ENCODE assay signal across 8 cellular contexts in the genomic region with DNA sequence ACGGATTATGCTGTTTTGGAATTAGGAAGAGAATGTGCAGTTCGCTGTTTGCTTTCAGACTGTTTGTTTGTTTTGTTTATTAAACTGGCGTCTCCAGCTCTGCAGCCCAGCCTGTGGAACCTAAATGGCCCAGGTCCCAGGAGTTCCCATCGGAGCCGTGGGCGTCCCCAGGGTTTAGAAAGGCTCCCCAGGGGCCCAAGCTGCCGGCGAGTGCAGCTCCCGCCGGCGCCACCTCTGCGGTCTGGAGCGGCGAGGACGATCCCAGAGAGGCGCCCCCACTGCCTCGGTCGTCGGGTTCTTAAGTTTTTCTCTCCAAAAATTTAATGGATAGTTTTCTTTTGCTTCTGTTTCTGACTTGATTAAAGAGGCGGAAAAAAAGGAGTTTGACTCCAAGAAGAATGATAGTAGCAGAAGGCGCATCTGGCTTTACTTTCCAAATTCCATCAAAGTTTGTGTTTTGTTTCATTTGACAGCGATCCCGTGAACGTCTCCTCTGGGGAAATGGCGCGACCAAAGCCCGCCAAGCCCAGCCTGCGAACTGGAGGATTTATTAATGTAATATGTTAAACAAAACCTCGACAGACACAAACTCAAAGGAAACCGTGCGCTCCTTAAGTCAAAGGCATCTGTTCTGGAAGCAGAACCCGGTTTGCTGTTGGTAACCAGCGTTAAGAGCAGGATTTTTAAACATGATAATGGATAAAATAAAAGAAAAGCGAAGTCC. TPM values are rescaled to one million over a fixed set of nuclear protein-coding genes. Genes with fewer than 3 reads are reported as not detected.
DNase-seq lines count a peak whose midpoint lies in the region; ATAC-seq, FAIRE-seq and TF ChIP-seq lines count a peak whose summit lies in the region.

No MANE protein-coding gene starts in this region.

- H3K36me3 ChIP-seq in GM06990 (ENCODE audit: control insufficient read depth, insufficient read depth, low read length) (no peaks in the 10 kb centered on the region), cardiac muscle cell (no peaks in the 10 kb centered on the region), pancreas (no peaks in the 10 kb centered on the region)

- peaks cover 21% of the 10 kb centered on the region for H3K4me1 Mint-ChIP-seq in activated B cell treated with CpG ODN at 0.5 μM for 24 hours

- no peaks in the 10 kb centered on the region for H3K9me3 ChIP-seq in cardiac muscle cell (ENCODE audit: low read depth)
- no peaks in the 10 kb centered on the region for H3K9me3 ChIP-seq in pancreas

- peaks cover 36% of the 10 kb centered on the region for H3K27me3 Mint-ChIP-seq in activated B cell treated with CpG ODN at 0.5 μM for 24 hours

- H3K27ac ChIP-seq in cardiac muscle cell (no peak overlapping the region), pancreas (peak overlapping the region; percentile 28 to 98 (median 80))

- no peak for TF ChIP-seq CTCF in GM06990 (IDR thresholded peaks at IDR 0.05; ENCODE audit: insufficient read depth, low read length, poor library complexity, severe bottlenecking)
- TF ChIP-seq CTCF in activated B cell treated with CpG ODN at 0.5 μM for 24 hours (IDR thresholded peaks at IDR 0.05) = no peak
- TF ChIP-seq CTCF in cardiac muscle cell (IDR thresholded peaks at IDR 0.05; ENCODE audit: low read depth, low read length) = no peak
- TF ChIP-seq CTCF in pancreas (IDR thresholded peaks at IDR 0.05) = no peak

- FAIRE-seq in pancreas (lab: Jason Lieb, UNC) = no peak

- peak overlapping the region; percentile 90 for H3K4me3 Mint-ChIP-seq in activated B cell treated with CpG ODN at 0.5 μM for 24 hours

- CTCF ChIA-PET in activated B cell treated with CpG ODN at 0.5 μM for 24 hours (lab: Charles Lee) = no interaction called here

- H3K27ac Mint-ChIP-seq in activated B cell treated with CpG ODN at 0.5 μM for 24 hours = no peak overlapping the region

- H3K4me1 ChIP-seq in cardiac muscle cell (ENCODE audit: low read depth) (peaks cover 10% of the 10 kb centered on the region), pancreas (peaks cover 6 to 15% (median 6%) of the 10 kb centered on the region in 3 donors)

- POLR2A ChIA-PET in activated B cell treated with CpG ODN at 0.5 μM for 24 hours (lab: Charles Lee) = no interaction called here

- H3K36me3 Mint-ChIP-seq in activated B cell treated with CpG ODN at 0.5 μM for 24 hours (ENCODE audit: low read depth) = peaks cover 2% of the 10 kb centered on the region

- intact Hi-C loops in activated B cell treated with CpG ODN at 0.5 μM for 24 hours (cut with micrococcal nuclease) = loop anchor here (5.0 to 10.0 kb wide), 5 partner anchors 176 to 1019 kb away; a partner anchor contains a TSS
- intact Hi-C loops in pancreas (cut with DNase I) = loop anchor here in 1 of 3 donors (10.0 kb wide), 1 partner anchor 169 kb away; no protein-coding TSS in a partner anchor
- intact Hi-C loops in posterior vena cava (cut with DNase I) = loop anchor here (10.0 kb wide), 2 partner anchors 169 to 1151 kb away; no protein-coding TSS in a partner anchor

- H3K27me3 ChIP-seq in GM06990 (replicated peaks; ENCODE audit: control insufficient read depth, insufficient read depth, low read length) (no peaks in the 10 kb centered on the region), cardiac muscle cell (peaks cover 61% of the 10 kb centered on the region), pancreas (no peaks in the 10 kb centered on the region)

- H3K9me3 Mint-ChIP-seq in activated B cell treated with CpG ODN at 0.5 μM for 24 hours = no peaks in the 10 kb centered on the region

- ATAC-seq in activated B cell treated with CpG ODN at 0.5 μM for 24 hours (ENCODE audit: low read depth) (no peak), pancreas (peak; percentile 16 to 54 (median 36)), GM18498 (IDR thresholded peaks at IDR 0.05; ENCODE audit: unreplicated experiment) (no peak), GM21515 (IDR thresholded peaks at IDR 0.05; ENCODE audit: unreplicated experiment) (no peak)

- WGBS in pancreas, 2 donors = 0 to 1% methylated on average over 34 of the region's 34 CpGs

- DNase-seq in GM06990 (ENCODE audit: extremely low read depth, insufficient read length) (peak; percentile 15), NAMALWA (ENCODE audit: low spot score) (peak; percentile 44), activated B cell treated with CpG ODN at 0.5 μM for 24 hours (no peak), cardiac muscle cell (ENCODE audit: low read depth in 1 of 2, low spot score in 1 of 2) (peak; percentile 33 to 54), pancreas (peak; percentile 34 to 79 (median 52)), posterior vena cava (ENCODE audit: low spot score) (no peak)

- H3K4me3 ChIP-seq in GM06990 (replicated peaks; ENCODE audit: low read depth, low read length) = peak overlapping the region; percentile 67
- H3K4me3 ChIP-seq in cardiac muscle cell = peak overlapping the region; percentile 69
- peak overlapping the region; percentile 19 to 83 (median 51) for H3K4me3 ChIP-seq in pancreas

RNA-seq across cellular contexts. Expression of a gene that starts 0.7 kb away (rescaled TPM):
- total RNA-seq in activated B cell treated with CpG ODN at 0.5 μM for 24 hours (0.42 and 0.55 TPM in 2 replicates), cardiac muscle cell (14.9 and 19.0 TPM in 2 replicates), pancreas (10 to 100 TPM in 1 of 6 donors, 1 to 10 TPM in 5; 4.3 to 10.5 (median 6.2) TPM), posterior vena cava (10 to 100 TPM; 17.7 to 25.4 TPM)
- polyA plus RNA-seq in cardiac muscle cell (11.2 and 14.2 TPM in 2 replicates), pancreas (1 to 10 TPM; 2.0 to 3.9 TPM)

Comparison
In these comparisons a context has a peak if more than half of its experiments do, and no peak if none do; other contexts are left out.
1. DNase-seq: peak in GM06990 (single experiment), NAMALWA (single experiment), cardiac muscle cell (2 of 2) and pancreas (6 of 6); none in activated B cell treated with CpG ODN at 0.5 μM for 24 hours (single experiment) and posterior vena cava (single experiment).
2. ATAC-seq: peak in pancreas (4 of 4); none in activated B cell treated with CpG ODN at 0.5 μM for 24 hours (single experiment), GM18498 (single experiment) and GM21515 (single experiment).
3. Peak in every context shown above with its lines, with median percentiles within 50 percentile points of each other: H3K4me3 ChIP-seq.